ENCODE assay signal across 8 cellular contexts in the genomic region with DNA sequence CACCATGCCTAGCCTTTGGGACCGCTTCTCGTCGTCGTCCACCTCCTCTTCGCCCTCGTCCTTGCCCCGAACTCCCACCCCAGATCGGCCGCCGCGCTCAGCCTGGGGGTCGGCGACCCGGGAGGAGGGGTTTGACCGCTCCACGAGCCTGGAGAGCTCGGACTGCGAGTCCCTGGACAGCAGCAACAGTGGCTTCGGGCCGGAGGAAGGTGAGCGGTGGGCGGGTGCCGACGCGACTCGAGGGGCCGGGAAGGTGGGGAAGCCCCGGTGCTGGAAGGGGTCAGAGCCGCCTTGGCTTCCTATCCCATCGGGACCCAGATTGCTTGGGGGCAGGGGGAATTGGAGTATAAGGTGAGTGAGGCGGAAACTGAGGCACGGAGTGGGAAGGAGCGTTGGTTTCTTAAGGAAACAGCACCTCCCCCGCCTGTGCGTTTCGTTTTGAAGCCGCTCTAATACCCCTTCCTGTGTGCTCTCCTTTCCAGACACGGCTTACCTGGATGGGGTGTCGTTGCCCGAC. TPM values are rescaled to one million over a fixed set of nuclear protein-coding genes. Genes with fewer than 3 reads are reported as not detected.
DNase-seq lines count a peak whose midpoint lies in the region; ATAC-seq, FAIRE-seq and TF ChIP-seq lines count a peak whose summit lies in the region.

No MANE protein-coding gene starts in this region.

- DNase-seq in MCF 10A (ENCODE audit: unreplicated experiment) (peak; percentile 27), lower lobe of right lung (peak; percentile 52), type B pancreatic cell (ENCODE audit: extremely low spot score, unreplicated experiment) (no peak), H54 (ENCODE audit: insufficient read length, low spot score) (no peak), cerebellar cortex (ENCODE audit: low spot score) (no peak)

- CTCF ChIA-PET in MCF 10A (lab: Yijun Ruan, JAX): interaction anchor here (0.7 to 5.3 kb wide), 15 partner anchors 11 to 318 kb away, joined by 3 to 68 read pairs (median 7); no protein-coding TSS in a partner anchor

- no peak for FAIRE-seq in H54 (lab: Jason Lieb, UNC)

- H3K27me3 Mint-ChIP-seq in MCF 10A (ENCODE audit: insufficient read depth, unreplicated experiment) (no peaks in the 10 kb centered on the region), type B pancreatic cell (no peaks in the 10 kb centered on the region)

- H3K4me1 ChIP-seq in DOHH2 (ENCODE audit: control insufficient read depth, low read length): peaks cover 38% of the 10 kb centered on the region
- peaks cover 35% of the 10 kb centered on the region for H3K4me1 ChIP-seq in lower lobe of right lung

- ATAC-seq in HG03571 (IDR thresholded peaks at IDR 0.05; ENCODE audit: unreplicated experiment): peak; percentile 1
- peak; percentile 1 to 8 for ATAC-seq in lower lobe of right lung
- no peak for ATAC-seq in GM21723 (IDR thresholded peaks at IDR 0.05; ENCODE audit: unreplicated experiment)

- intact Hi-C loops in MCF 10A (cut with micrococcal nuclease): no loop called here
- intact Hi-C loops in lower lobe of right lung (cut with DNase I): no loop called here

- H3K9me3 Mint-ChIP-seq in MCF 10A (ENCODE audit: unreplicated experiment) (no peaks in the 10 kb centered on the region), type B pancreatic cell (no peaks in the 10 kb centered on the region)

- peaks cover 39% of the 10 kb centered on the region for H3K36me3 Mint-ChIP-seq in MCF 10A (ENCODE audit: insufficient read depth, unreplicated experiment)
- H3K36me3 Mint-ChIP-seq in type B pancreatic cell: peaks cover 13% of the 10 kb centered on the region

- H3K4me3 ChIP-seq in DOHH2 (ENCODE audit: low read length) (peak overlapping the region; percentile 95), lower lobe of right lung (peak overlapping the region; percentile 86)

- H3K27me3 ChIP-seq in DOHH2 (ENCODE audit: control insufficient read depth, low read length) (no peaks in the 10 kb centered on the region; the same call in 1 of the 2 replicates), lower lobe of right lung (ENCODE audit: low read depth) (no peaks in the 10 kb centered on the region)

- peaks cover 18% of the 10 kb centered on the region; the same call in 1 of the 2 replicates for H4K20me1 ChIP-seq in DOHH2 (ENCODE audit: control insufficient read depth, insufficient read depth, low read depth, low read length)

- H3K4me1 Mint-ChIP-seq in MCF 10A (ENCODE audit: insufficient read depth, unreplicated experiment) (peaks cover 38% of the 10 kb centered on the region), type B pancreatic cell (ENCODE audit: unreplicated experiment) (peaks cover 51% of the 10 kb centered on the region)

- peak overlapping the region; percentile 81 for H3K4me3 Mint-ChIP-seq in MCF 10A (ENCODE audit: unreplicated experiment)
- peak overlapping the region; percentile 96 for H3K4me3 Mint-ChIP-seq in type B pancreatic cell

- TSS peak; percentile 74 for BruUV-seq in MCF 10A (replicated peaks; lab: Mats Ljungman, UMichigan)

- no peak for TF ChIP-seq CTCF in DOHH2 (IDR thresholded peaks at IDR 0.05; ENCODE audit: low read depth, low read length, poor library complexity, severe bottlenecking)
- TF ChIP-seq CTCF in MCF 10A (IDR thresholded peaks at IDR 0.05; ENCODE audit: unreplicated experiment): no peak
- TF ChIP-seq CTCF in lower lobe of right lung (IDR thresholded peaks at IDR 0.05): no peak
- no peak for TF ChIP-seq CTCF in type B pancreatic cell (conservative IDR thresholded peaks at IDR 0.05)

- H3K27ac Mint-ChIP-seq in MCF 10A (ENCODE audit: low read depth, unreplicated experiment) (peak overlapping the region; percentile 92), type B pancreatic cell (peak overlapping the region; percentile 91)

- H3K79me2 ChIP-seq in DOHH2 (ENCODE audit: control insufficient read depth, low read length): peaks cover 21% of the 10 kb centered on the region

- peaks cover 41% of the 10 kb centered on the region for H3F3A ChIP-seq in DOHH2 (ENCODE audit: control insufficient read depth, insufficient read depth)

- H3K4me2 ChIP-seq in DOHH2 (ENCODE audit: low read length): peak overlapping the region; percentile 96

- no peak for TF ChIP-seq POLR2A in H54 (IDR thresholded peaks at IDR 0.05; ENCODE audit: low read depth, low read length)

- peaks cover 29% of the 10 kb centered on the region for H3K36me3 ChIP-seq in DOHH2 (ENCODE audit: control insufficient read depth, low read length)
- H3K36me3 ChIP-seq in lower lobe of right lung: peaks cover 23% of the 10 kb centered on the region

- no peaks in the 10 kb centered on the region for H3K9me2 ChIP-seq in DOHH2 (replicated peaks; ENCODE audit: control insufficient read depth, low read length)

- POLR2A ChIA-PET in MCF 10A (lab: Yijun Ruan, JAX): interaction anchor here (0.6 to 12.8 kb wide), 26 partner anchors 13 to 318 kb away, joined by 3 to 902 read pairs (median 8); partner anchors contain the start of genes ANAPC16, ASCC1 and DNAJB12

- H3K9me3 ChIP-seq in DOHH2 (ENCODE audit: control insufficient read depth, insufficient read depth, low read length) (no peaks in the 10 kb centered on the region), lower lobe of right lung (no peaks in the 10 kb centered on the region)

- H3K27ac ChIP-seq in DOHH2 (ENCODE audit: low read depth, low read length): peak overlapping the region; percentile 77
- H3K27ac ChIP-seq in lower lobe of right lung: peak overlapping the region; percentile 97

RNA-seq across cellular contexts. Expression of gene DDIT4, which starts 0.5 kb away (rescaled TPM):
- total RNA-seq in MCF 10A (2022): 698 and 872 TPM in 2 replicates
- 161 TPM for total RNA-seq in lower lobe of right lung
- 95.9 and 130 TPM in 2 replicates for total RNA-seq in type B pancreatic cell (ENCODE audit: low replicate concordance)

RNA-seq across cellular contexts. Expression of gene ASCC1, which starts 58.2 kb away (rescaled TPM):
- 26.3 and 31.6 TPM in 2 replicates for total RNA-seq in MCF 10A (2022)
- total RNA-seq in lower lobe of right lung: 23.9 TPM
- total RNA-seq in type B pancreatic cell (ENCODE audit: low replicate concordance): 30.4 and 32.8 TPM in 2 replicates

RNA-seq across cellular contexts. Expression of gene ANAPC16, which starts 58.5 kb away (rescaled TPM):
- total RNA-seq in MCF 10A (2022) (97.0 and 110 TPM in 2 replicates), lower lobe of right lung (113 TPM), type B pancreatic cell (ENCODE audit: low replicate concordance) (79.2 and 86.3 TPM in 2 replicates)

Comparison
In these comparisons a context has a peak if more than half of its experiments do, and no peak if none do; other contexts are left out.
1. DNase-seq: peak in MCF 10A (single experiment) and lower lobe of right lung (single experiment); none in type B pancreatic cell (single experiment), H54 (single experiment) and cerebellar cortex (single experiment).